Comparison of ENCODE assay signal across 8 cellular contexts in genomic region chr12:31682136-31682962, GRCh38. TPM values are rescaled to one million over a fixed set of nuclear protein-coding genes. Genes with fewer than 3 reads are reported as not detected.
A peak's percentile ranks its signal among the peaks of the same experiment; 100 is the strongest.
DNase-seq lines count a peak whose midpoint lies in the region; ATAC-seq and TF ChIP-seq lines count a peak whose summit lies in the region.

No MANE protein-coding gene starts in this region.

- peak; percentile 69 for ATAC-seq in foreskin keratinocyte
- ATAC-seq in GM19452 (IDR thresholded peaks at IDR 0.05; ENCODE audit: unreplicated experiment), result no peak

- H3K36me3 ChIP-seq in MG63, result no peaks in the 10 kb centered on the region

- H3K27me3 ChIP-seq in MG63 (no peaks in the 10 kb centered on the region), foreskin keratinocyte (no peaks in the 10 kb centered on the region)

- DNase-seq in GDM1 (lab: John Stamatoyannopoulos, UW) (peak; percentile 75), HCEC 1CT (peak; percentile 59), MG63 (peak; percentile 56), RPMI8226 (peak; percentile 85), foreskin keratinocyte (peak in 1 of 2 donors; percentile 62), progenitor cell of endocrine pancreas (ENCODE audit: low spot score, unreplicated experiment) (peak; percentile 47)
- peak; percentile 62 for DNase-seq in activated T-helper 1 cell treated with anti-CD3 and anti-CD28 coated beads, Interleukin-12 subunit alpha, Interleukin-12 subunit beta, Interleukin-2, Interleukin-4 antibody, amounts not matched to agents 30 ng/mL and 10 ng/mL and 1 ng/mL, durations not matched to agents 14 hours and 24 hours and 36 hours (ENCODE audit: low spot score)

- H3K4me1 ChIP-seq in foreskin keratinocyte, result no peaks in the 10 kb centered on the region

- no peaks in the 10 kb centered on the region for H3K27me3 Mint-ChIP-seq in activated T-helper 1 cell treated with anti-CD3 and anti-CD28 coated beads, Interleukin-12 subunit alpha, Interleukin-12 subunit beta, Interleukin-2, Interleukin-4 antibody, amounts not matched to agents 30 ng/mL and 10 ng/mL and 1 ng/mL, durations not matched to agents 14 hours and 24 hours and 36 hours (ENCODE audit: insufficient read depth)
- no peaks in the 10 kb centered on the region for H3K27me3 Mint-ChIP-seq in progenitor cell of endocrine pancreas

- intact Hi-C loops in activated T-helper 1 cell treated with anti-CD3 and anti-CD28 coated beads, Interleukin-12 subunit alpha, Interleukin-12 subunit beta, Interleukin-2, Interleukin-4 antibody, amounts not matched to agents 30 ng/mL and 10 ng/mL and 1 ng/mL, durations not matched to agents 14 hours and 24 hours and 36 hours (cut with micrococcal nuclease), result loop anchor here (1.0 to 5.0 kb wide), 11 partner anchors 29 to 630 kb away; partner anchors contain the start of genes AMN1, BICD1 and RESF1

- H3K4me1 Mint-ChIP-seq in activated T-helper 1 cell treated with anti-CD3 and anti-CD28 coated beads, Interleukin-12 subunit alpha, Interleukin-12 subunit beta, Interleukin-2, Interleukin-4 antibody, amounts not matched to agents 30 ng/mL and 10 ng/mL and 1 ng/mL, durations not matched to agents 14 hours and 24 hours and 36 hours (ENCODE audit: low read depth), result peaks cover 12% of the 10 kb centered on the region
- peaks cover 2% of the 10 kb centered on the region for H3K4me1 Mint-ChIP-seq in progenitor cell of endocrine pancreas (ENCODE audit: low read depth)

- TF ChIP-seq CTCF in foreskin keratinocyte (conservative IDR thresholded peaks at IDR 0.05), result peak; percentile 90
- TF ChIP-seq CTCF in progenitor cell of endocrine pancreas (IDR thresholded peaks at IDR 0.05; ENCODE audit: unreplicated experiment), result peak; percentile 90

- H3K4me3 ChIP-seq in MG63, result no peak overlapping the region

- peaks cover 13% of the 10 kb centered on the region for H3K36me3 Mint-ChIP-seq in activated T-helper 1 cell treated with anti-CD3 and anti-CD28 coated beads, Interleukin-12 subunit alpha, Interleukin-12 subunit beta, Interleukin-2, Interleukin-4 antibody, amounts not matched to agents 30 ng/mL and 10 ng/mL and 1 ng/mL, durations not matched to agents 14 hours and 24 hours and 36 hours (ENCODE audit: low read depth)
- H3K36me3 Mint-ChIP-seq in progenitor cell of endocrine pancreas (ENCODE audit: insufficient read depth), result peaks cover 66% of the 10 kb centered on the region

- H3K27ac Mint-ChIP-seq in activated T-helper 1 cell treated with anti-CD3 and anti-CD28 coated beads, Interleukin-12 subunit alpha, Interleukin-12 subunit beta, Interleukin-2, Interleukin-4 antibody, amounts not matched to agents 30 ng/mL and 10 ng/mL and 1 ng/mL, durations not matched to agents 14 hours and 24 hours and 36 hours, result peak overlapping the region; percentile 50
- peak overlapping the region; percentile 84 for H3K27ac Mint-ChIP-seq in progenitor cell of endocrine pancreas

- H3K4me3 Mint-ChIP-seq in activated T-helper 1 cell treated with anti-CD3 and anti-CD28 coated beads, Interleukin-12 subunit alpha, Interleukin-12 subunit beta, Interleukin-2, Interleukin-4 antibody, amounts not matched to agents 30 ng/mL and 10 ng/mL and 1 ng/mL, durations not matched to agents 14 hours and 24 hours and 36 hours, result no peak overlapping the region
- H3K4me3 Mint-ChIP-seq in progenitor cell of endocrine pancreas (ENCODE audit: low read depth), result no peak overlapping the region

- H3K9me3 Mint-ChIP-seq in activated T-helper 1 cell treated with anti-CD3 and anti-CD28 coated beads, Interleukin-12 subunit alpha, Interleukin-12 subunit beta, Interleukin-2, Interleukin-4 antibody, amounts not matched to agents 30 ng/mL and 10 ng/mL and 1 ng/mL, durations not matched to agents 14 hours and 24 hours and 36 hours, result peaks cover 16% of the 10 kb centered on the region
- peaks cover 30% of the 10 kb centered on the region for H3K9me3 Mint-ChIP-seq in progenitor cell of endocrine pancreas (ENCODE audit: low read depth)

- H3K27ac ChIP-seq in foreskin keratinocyte, result no peak overlapping the region

- H3K9me3 ChIP-seq in MG63, result no peaks in the 10 kb centered on the region

RNA-seq across cellular contexts. Expression of gene ETFBKMT, which starts 22.9 kb away (rescaled TPM):
- total RNA-seq in MG63 (2014; rRNA removed; shearing (Covaris generic); ENCODE audit: low replicate concordance), result 4.8 and 20.9 TPM in 2 replicates
- 0.62 and 0.69 TPM in 2 replicates for total RNA-seq in activated T-helper 1 cell treated with anti-CD3 and anti-CD28 coated beads, Interleukin-12 subunit alpha, Interleukin-12 subunit beta, Interleukin-2, Interleukin-4 antibody, amounts not matched to agents 30 ng/mL and 10 ng/mL and 1 ng/mL, durations not matched to agents 14 hours and 24 hours and 36 hours
- total RNA-seq in foreskin keratinocyte (1.4 and 1.6 TPM in 2 replicates), progenitor cell of endocrine pancreas (3.7 and 4.5 TPM in 2 replicates)
- polyA plus RNA-seq in foreskin keratinocyte, result 0.94 and 0.96 TPM in 2 replicates

RNA-seq across cellular contexts. Expression of gene AMN1, which starts 46.5 kb away (rescaled TPM):
- 15.6 and 23.6 TPM in 2 replicates for total RNA-seq in MG63 (2014; rRNA removed; shearing (Covaris generic); ENCODE audit: low replicate concordance)
- 3.1 and 3.4 TPM in 2 replicates for total RNA-seq in activated T-helper 1 cell treated with anti-CD3 and anti-CD28 coated beads, Interleukin-12 subunit alpha, Interleukin-12 subunit beta, Interleukin-2, Interleukin-4 antibody, amounts not matched to agents 30 ng/mL and 10 ng/mL and 1 ng/mL, durations not matched to agents 14 hours and 24 hours and 36 hours
- 5.6 and 5.9 TPM in 2 replicates for total RNA-seq in foreskin keratinocyte
- 4.8 and 5.8 TPM in 2 replicates for polyA plus RNA-seq in foreskin keratinocyte
- total RNA-seq in progenitor cell of endocrine pancreas, result 29.2 and 31.9 TPM in 2 replicates
